Comparison of ENCODE assay signal across 4 cellular contexts in genomic region chr13:70107125-70107497, GRCh38.
TF ChIP-seq lines count a peak whose summit lies in the region.

No MANE protein-coding gene starts in this region.

TF ChIP-seq in SK-N-SH, 30 proteins besides CTCF, POLR2A, EP300 and RAD21:
- TF ChIP-seq, protein P1, sequence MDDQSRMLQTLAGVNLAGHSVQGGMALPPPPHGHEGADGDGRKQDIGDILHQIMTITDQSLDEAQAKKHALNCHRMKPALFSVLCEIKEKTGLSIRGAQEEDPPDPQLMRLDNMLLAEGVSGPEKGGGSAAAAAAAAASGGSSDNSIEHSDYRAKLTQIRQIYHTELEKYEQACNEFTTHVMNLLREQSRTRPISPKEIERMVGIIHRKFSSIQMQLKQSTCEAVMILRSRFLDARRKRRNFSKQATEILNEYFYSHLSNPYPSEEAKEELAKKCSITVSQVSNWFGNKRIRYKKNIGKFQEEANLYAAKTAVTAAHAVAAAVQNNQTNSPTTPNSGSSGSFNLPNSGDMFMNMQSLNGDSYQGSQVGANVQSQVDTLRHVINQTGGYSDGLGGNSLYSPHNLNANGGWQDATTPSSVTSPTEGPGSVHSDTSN (IDR thresholded peaks at IDR 0.05) = no peak
- TF ChIP-seq MXI1 (IDR thresholded peaks at IDR 0.05; ENCODE audit: low read depth, low read length) = no peak
TF ChIP-seq in SK-N-SH: peak in this region for 0.

TF ChIP-seq in SK-N-SH treated with all-trans-retinoic acid at 6 μM for 48 hours, 23 proteins besides CTCF, POLR2A, EP300 and RAD21:
- no peak for TF ChIP-seq CREB5 (CRISPR knock-in tag; IDR thresholded peaks at IDR 0.05; ENCODE audit: low read depth)

TF ChIP-seq in H1, 55 proteins besides CTCF, POLR2A, EP300 and RAD21:
- TF ChIP-seq SUZ12 (IDR thresholded peaks at IDR 0.05; ENCODE audit: low read length) (no peak), MAX (IDR thresholded peaks at IDR 0.05) (peak; percentile 56), SP4 (IDR thresholded peaks at IDR 0.05; ENCODE audit: low read length) (no peak), ZNF274 (IDR thresholded peaks at IDR 0.05; ENCODE audit: borderline replicate concordance, extremely low read depth, low read length) (no peak), CREB1 (IDR thresholded peaks at IDR 0.05) (no peak), KDM1A (IDR thresholded peaks at IDR 0.05; ENCODE audit: borderline replicate concordance, low read length) (no peak), MAFK (IDR thresholded peaks at IDR 0.05; ENCODE audit: low read depth, low read length) (no peak), E2F6 (IDR thresholded peaks at IDR 0.05) (no peak; the same call in 1 of the 2 replicates), RNF2 (IDR thresholded peaks at IDR 0.05; ENCODE audit: borderline replicate concordance, low read depth, low read length, missing control alignments, poor library complexity, severe bottlenecking) (no peak)

TF ChIP-seq in HEK293T, 16 proteins besides CTCF, POLR2A, EP300 and RAD21:
- TF ChIP-seq FOXM1 (IDR thresholded peaks at IDR 0.05; ENCODE audit: borderline replicate concordance) (no peak), TARDBP (IDR thresholded peaks at IDR 0.05) (no peak), SUZ12 (IDR thresholded peaks at IDR 0.05) (no peak), CTBP1 (IDR thresholded peaks at IDR 0.05; ENCODE audit: borderline replicate concordance) (no peak), ELF4 (IDR thresholded peaks at IDR 0.05) (no peak), ARNT (IDR thresholded peaks at IDR 0.05) (no peak), NFRKB (IDR thresholded peaks at IDR 0.05) (no peak), BHLHE40 (IDR thresholded peaks at IDR 0.05; ENCODE audit: borderline replicate concordance) (no peak), HDGF (IDR thresholded peaks at IDR 0.05; ENCODE audit: borderline replicate concordance) (no peak), FOXA1 (IDR thresholded peaks at IDR 0.05) (no peak), FOXK2 (IDR thresholded peaks at IDR 0.05) (no peak), SP1 (IDR thresholded peaks at IDR 0.05) (no peak), L3MBTL2 (conservative IDR thresholded peaks at IDR 0.05) (no peak), PKNOX1 (IDR thresholded peaks at IDR 0.05) (no peak), ZNF384 (IDR thresholded peaks at IDR 0.05) (no peak), LEF1 (IDR thresholded peaks at IDR 0.05; ENCODE audit: borderline replicate concordance) (no peak)
